19 cellular contexts compared by ENCODE assay signal in genomic region chrX:120316587-120317283, GRCh38. TPM values are rescaled to one million over a fixed set of nuclear protein-coding genes. Genes with fewer than 3 reads are reported as not detected.
DNase-seq lines count a peak whose midpoint lies in the region; ATAC-seq and TF ChIP-seq lines count a peak whose summit lies in the region.
"Had no signal": no experiment of that assay in that cellular context is flagged by ENCODE, and none has a peak within 500 bp of the region (broad histone marks: within the 10 kb centered on the region; RNA-seq: fewer than 3 reads in every experiment).

No MANE protein-coding gene starts in this region.

- peak overlapping the region; percentile 52 for H3K4me2 ChIP-seq in PC-9
- H3K4me2 ChIP-seq in smooth muscle cell = no peak overlapping the region

- BruUV-seq in PC-9 (replicated peaks; lab: Mats Ljungman, UMichigan) = no TSS peak

- ATAC-seq in activated T-cell treated with anti-CD3 and anti-CD28 coated beads, Interleukin-2, amount 50 U/mL, for 4 hours = peak; percentile 59 to 77
- ATAC-seq in sciatic nerve = no peak
- no peak for ATAC-seq in GM19351 (IDR thresholded peaks at IDR 0.05; ENCODE audit: unreplicated experiment)
- ATAC-seq: heart left ventricle; stimulated activated naive CD8-positive, alpha-beta T cell treated with anti-CD3 and anti-CD28 coated beads, Interleukin-15, Interleukin-2, amounts not matched to agents 100 U/mL and 50 U/mL, for 24 hours had no signal

- H3K27ac Mint-ChIP-seq in activated CD4-positive, alpha-beta memory T cell treated with anti-CD3 and anti-CD28 coated beads, Interleukin-2, amount 10 ng/mL, durations not matched to agents 7 days and 5 days = no peak overlapping the region
- H3K27ac Mint-ChIP-seq: CD4-positive, alpha-beta T cell had no signal

- H3K9me3 Mint-ChIP-seq in activated T-cell treated with anti-CD3 and anti-CD28 coated beads, Interleukin-2, amount 50 U/mL, for 4 hours = no peaks in the 10 kb centered on the region
- no peaks in the 10 kb centered on the region for H3K9me3 Mint-ChIP-seq in activated CD4-positive, alpha-beta memory T cell treated with anti-CD3 and anti-CD28 coated beads, Interleukin-2, amount 10 ng/mL, durations not matched to agents 7 days and 5 days
- H3K9me3 Mint-ChIP-seq: CD4-positive, alpha-beta T cell had no signal

- H2AFZ ChIP-seq in PC-9 (no peak overlapping the region), smooth muscle cell (ENCODE audit: low read depth) (no peak overlapping the region)
- H2AFZ ChIP-seq: parathyroid adenoma had no signal

- CTCF ChIA-PET in PC-9 (lab: Charles Lee) = no interaction called here
- CTCF ChIA-PET in activated CD4-positive, alpha-beta memory T cell treated with anti-CD3 and anti-CD28 coated beads, Interleukin-2, amount 10 ng/mL, durations not matched to agents 7 days and 5 days (lab: Charles Lee) = interaction anchor here (0.6 kb wide), 1 partner anchor 705 kb away, joined by 3 read pairs; no protein-coding TSS in a partner anchor

- H3K27ac ChIP-seq in PC-9 = peak overlapping the region; percentile 85
- peak overlapping the region; percentile 68 for H3K27ac ChIP-seq in smooth muscle cell (ENCODE audit: low read depth)
- H3K27ac ChIP-seq: coronary artery, heart left ventricle, parathyroid adenoma had no signal

- POLR2A ChIA-PET in PC-9 (lab: Charles Lee; ENCODE audit: unreplicated experiment) = no interaction called here
- POLR2A ChIA-PET in activated CD4-positive, alpha-beta memory T cell treated with anti-CD3 and anti-CD28 coated beads, Interleukin-2, amount 10 ng/mL, durations not matched to agents 7 days and 5 days (lab: Charles Lee) = no interaction called here

- H3K27me3 Mint-ChIP-seq in activated T-cell treated with anti-CD3 and anti-CD28 coated beads, Interleukin-2, amount 50 U/mL, for 4 hours (ENCODE audit: low read depth) = peaks cover 13% of the 10 kb centered on the region
- H3K27me3 Mint-ChIP-seq in activated CD4-positive, alpha-beta memory T cell treated with anti-CD3 and anti-CD28 coated beads, Interleukin-2, amount 10 ng/mL, durations not matched to agents 7 days and 5 days = peaks cover 48% of the 10 kb centered on the region

- H3K9me2 ChIP-seq in PC-9 (ENCODE audit: insufficient read depth) = no peaks in the 10 kb centered on the region

- TF ChIP-seq CTCF in PC-9 (conservative IDR thresholded peaks at IDR 0.05) (no peak), epithelial cell of esophagus (IDR thresholded peaks at IDR 0.05; ENCODE audit: insufficient read depth, low read depth, low read length, missing control alignments) (no peak), smooth muscle cell (IDR thresholded peaks at IDR 0.05; ENCODE audit: borderline replicate concordance, insufficient read depth, poor library complexity, severe bottlenecking) (no peak)

- 71% methylated on average over 5 of the region's 5 CpGs for WGBS in smooth muscle cell (ENCODE audit: low lambda C conversion rate)

- H4K20me1 ChIP-seq in PC-9 (ENCODE audit: insufficient read depth) = no peaks in the 10 kb centered on the region
- H4K20me1 ChIP-seq in smooth muscle cell (ENCODE audit: low read depth) = no peaks in the 10 kb centered on the region

- H3K79me2 ChIP-seq in PC-9 (ENCODE audit: low read depth) = no peaks in the 10 kb centered on the region
- no peaks in the 10 kb centered on the region for H3K79me2 ChIP-seq in smooth muscle cell (ENCODE audit: low read depth)
- H3K79me2 ChIP-seq: parathyroid adenoma had no signal

- H3K4me1 ChIP-seq in PC-9 (replicated peaks; ENCODE audit: insufficient read depth) = peaks cover 41% of the 10 kb centered on the region
- H3K4me1 ChIP-seq in smooth muscle cell (ENCODE audit: low read depth) = no peaks in the 10 kb centered on the region
- H3K4me1 ChIP-seq: heart left ventricle, parathyroid adenoma had no signal

- H3K9me3 ChIP-seq in PC-9 (ENCODE audit: insufficient read depth, low read depth) = no peaks in the 10 kb centered on the region
- H3K9me3 ChIP-seq in smooth muscle cell (replicated peaks; ENCODE audit: low read depth) = no peaks in the 10 kb centered on the region
- H3K9me3 ChIP-seq: heart left ventricle had no signal

- H3K27me3 ChIP-seq in PC-9 (ENCODE audit: insufficient read depth, low read depth) (no peaks in the 10 kb centered on the region), smooth muscle cell (ENCODE audit: low read depth) (peaks cover 19% of the 10 kb centered on the region)

- H3F3A ChIP-seq in PC-9 (ENCODE audit: insufficient read depth, low read depth) (peaks cover 25% of the 10 kb centered on the region), smooth muscle cell (ENCODE audit: low read depth) (no peaks in the 10 kb centered on the region)

- peaks cover 3% of the 10 kb centered on the region for H3K4me1 Mint-ChIP-seq in activated T-cell treated with anti-CD3 and anti-CD28 coated beads, Interleukin-2, amount 50 U/mL, for 4 hours (ENCODE audit: low read depth)
- H3K4me1 Mint-ChIP-seq in activated CD4-positive, alpha-beta memory T cell treated with anti-CD3 and anti-CD28 coated beads, Interleukin-2, amount 10 ng/mL, durations not matched to agents 7 days and 5 days = no peaks in the 10 kb centered on the region

- no peak for DNase-seq in activated T-cell treated with anti-CD3 and anti-CD28 coated beads, Interleukin-2, amount 50 U/mL, for 4 hours
- no peak for DNase-seq in activated T-cell treated with anti-CD3 and anti-CD28 coated beads, Interleukin-2, amount 50 U/mL, for 48 hours
- DNase-seq in PC-9 (peak; percentile 60 to 97), epithelial cell of esophagus (ENCODE audit: low read depth) (peak; percentile 85), smooth muscle cell (lab: John Stamatoyannopoulos, UW; ENCODE audit: unreplicated experiment) (no peak), sciatic nerve (ENCODE audit: low spot score) (no peak)
- DNase-seq in activated CD4-positive, alpha-beta memory T cell treated with anti-CD3 and anti-CD28 coated beads, Interleukin-2, amount 10 ng/mL, durations not matched to agents 7 days and 5 days = no peak
- DNase-seq: activated gamma-delta T cell; anterior cingulate cortex; CD4-positive, alpha-beta T cell; erythroblast; GDM1; heart left ventricle; NCI-H1436; NCI-H226; stimulated activated naive CD8-positive, alpha-beta T cell treated with anti-CD3 and anti-CD28 coated beads, Interleukin-15, Interleukin-2, amounts not matched to agents 100 U/mL and 50 U/mL, for 24 hours had no signal

- no peak overlapping the region for H3K4me3 Mint-ChIP-seq in activated T-cell treated with anti-CD3 and anti-CD28 coated beads, Interleukin-2, amount 50 U/mL, for 4 hours
- H3K4me3 Mint-ChIP-seq in activated CD4-positive, alpha-beta memory T cell treated with anti-CD3 and anti-CD28 coated beads, Interleukin-2, amount 10 ng/mL, durations not matched to agents 7 days and 5 days = no peak overlapping the region
- H3K4me3 Mint-ChIP-seq: CD4-positive, alpha-beta T cell had no signal

- H3K4me3 ChIP-seq in PC-9 (peak overlapping the region; percentile 25; the same call in 1 of the 2 replicates), epithelial cell of esophagus (ENCODE audit: low read length) (no peak overlapping the region), smooth muscle cell (no peak overlapping the region)
- H3K4me3 ChIP-seq: coronary artery, heart left ventricle had no signal

- intact Hi-C loops in PC-9 (cut with micrococcal nuclease; ENCODE audit: unreplicated experiment) = loop anchor here (2.0 to 10.0 kb wide), 3 partner anchors 66 to 418 kb away; partner anchors contain the start of gene ZBTB33
- intact Hi-C loops in sciatic nerve (cut with DNase I) = loop anchor here (5.0 kb wide), 1 partner anchor 1019 kb away; no protein-coding TSS in a partner anchor

- no peaks in the 10 kb centered on the region for H3K36me3 ChIP-seq in PC-9 (ENCODE audit: low read depth)
- no peaks in the 10 kb centered on the region for H3K36me3 ChIP-seq in smooth muscle cell (ENCODE audit: low read depth)
- H3K36me3 ChIP-seq: heart left ventricle had no signal

- no peaks in the 10 kb centered on the region for H3K36me3 Mint-ChIP-seq in activated T-cell treated with anti-CD3 and anti-CD28 coated beads, Interleukin-2, amount 50 U/mL, for 4 hours (ENCODE audit: insufficient read depth)
- no peaks in the 10 kb centered on the region for H3K36me3 Mint-ChIP-seq in activated CD4-positive, alpha-beta memory T cell treated with anti-CD3 and anti-CD28 coated beads, Interleukin-2, amount 10 ng/mL, durations not matched to agents 7 days and 5 days (ENCODE audit: low read depth)

- H3K9ac ChIP-seq in smooth muscle cell (ENCODE audit: low read depth) = no peak overlapping the region
- H3K9ac ChIP-seq: parathyroid adenoma had no signal

RNA-seq across cellular contexts. Expression of gene TMEM255A, which starts 5.5 kb away (rescaled TPM):
- total RNA-seq in activated T-cell treated with anti-CD3 and anti-CD28 coated beads, Interleukin-2, amount 50 U/mL, for 4 hours = not detected
- total RNA-seq in PC-9 (2021) = 9.4 and 16.7 TPM in 2 replicates
- total RNA-seq in smooth muscle cell = 0.04 TPM in 1 of 2 replicates, not detected in the other
- 0.11 TPM in 1 of 2 replicates, not detected in the other for polyA plus RNA-seq in smooth muscle cell
- total RNA-seq in activated CD4-positive, alpha-beta memory T cell treated with anti-CD3 and anti-CD28 coated beads, Interleukin-2, amount 10 ng/mL, durations not matched to agents 7 days and 5 days = not detected
- 16.4 TPM for total RNA-seq in sciatic nerve
- total RNA-seq: CD4-positive, alpha-beta T cell had no signal

RNA-seq across cellular contexts. Expression of gene ATP1B4, which starts 45.2 kb away (rescaled TPM):
- total RNA-seq in activated T-cell treated with anti-CD3 and anti-CD28 coated beads, Interleukin-2, amount 50 U/mL, for 4 hours = under 1 TPM; 0.03 to 0.19 (median 0.10) TPM
- not detected in 2 replicates for total RNA-seq in PC-9 (2021)
- total RNA-seq in smooth muscle cell = not detected in 2 replicates
- polyA plus RNA-seq in smooth muscle cell = not detected in 2 replicates
- not detected for total RNA-seq in activated CD4-positive, alpha-beta memory T cell treated with anti-CD3 and anti-CD28 coated beads, Interleukin-2, amount 10 ng/mL, durations not matched to agents 7 days and 5 days
- not detected for total RNA-seq in sciatic nerve
- total RNA-seq: CD4-positive, alpha-beta T cell had no signal

Comparison
In these comparisons a context has a peak if more than half of its experiments do, and no peak if none do; other contexts are left out.
1. ATAC-seq: peak in activated T-cell treated with anti-CD3 and anti-CD28 coated beads, Interleukin-2, amount 50 U/mL, for 4 hours (2 of 2); none in sciatic nerve (single experiment) and GM19351 (single experiment).
2. DNase-seq: peak in PC-9 (2 of 2) and epithelial cell of esophagus (single experiment); none in activated T-cell treated with anti-CD3 and anti-CD28 coated beads, Interleukin-2, amount 50 U/mL, for 4 hours (single experiment), activated T-cell treated with anti-CD3 and anti-CD28 coated beads, Interleukin-2, amount 50 U/mL, for 48 hours (0 of 2), smooth muscle cell (single experiment), activated CD4-positive, alpha-beta memory T cell treated with anti-CD3 and anti-CD28 coated beads, Interleukin-2, amount 10 ng/mL, durations not matched to agents 7 days and 5 days (single experiment) and sciatic nerve (single experiment).